14 cellular contexts compared by ENCODE assay signal in the genomic region with DNA sequence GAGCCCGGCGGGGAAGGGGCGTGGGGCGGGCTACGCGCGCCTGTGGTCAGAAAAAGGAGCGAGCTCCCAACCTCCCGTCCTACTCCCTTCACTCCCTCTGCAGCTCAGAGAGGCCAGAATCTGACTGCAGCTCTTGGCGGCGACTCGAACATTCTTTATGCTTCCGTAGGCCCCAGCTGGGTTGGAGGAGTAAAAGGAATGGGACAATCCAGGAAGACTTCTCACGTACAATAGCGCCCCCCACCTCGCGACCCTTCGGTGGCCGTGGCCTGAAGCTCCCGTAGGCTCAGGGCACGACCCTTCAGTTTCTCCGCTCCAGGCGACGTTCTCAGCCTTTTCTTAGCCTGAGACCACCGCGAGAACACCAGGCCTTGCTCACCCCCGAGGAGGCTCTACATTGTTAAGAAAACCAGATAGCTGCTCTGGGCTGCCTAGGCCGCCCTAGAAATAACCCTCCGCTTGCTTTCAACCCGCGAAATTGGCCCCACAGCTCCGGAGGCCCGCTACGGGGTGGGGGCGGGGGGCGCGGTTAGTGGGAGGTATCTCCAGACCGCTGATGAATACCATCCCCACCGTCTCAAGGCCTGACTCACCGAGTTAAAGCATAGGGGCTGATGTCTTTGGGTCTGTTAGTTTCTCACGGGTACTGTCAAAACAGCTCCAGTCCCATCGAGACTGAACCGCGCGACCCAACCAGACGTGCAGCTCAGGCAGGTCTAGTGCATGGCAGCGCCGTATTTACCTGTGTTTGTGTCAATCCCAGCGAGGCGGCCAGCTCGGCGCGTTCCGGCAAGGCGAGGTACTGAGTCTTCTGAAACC. TPM values are rescaled to one million over a fixed set of nuclear protein-coding genes. Genes with fewer than 3 reads are reported as not detected.
DNase-seq lines count a peak whose midpoint lies in the region; TF ChIP-seq lines count a peak whose summit lies in the region.
"Had no signal": no experiment of that assay in that cellular context is flagged by ENCODE, and none has a peak within 500 bp of the region (broad histone marks: within the 10 kb centered on the region; RNA-seq: fewer than 3 reads in every experiment).

No MANE protein-coding gene starts in this region.

- no peaks in the 10 kb centered on the region for H3K36me3 ChIP-seq in NT2/D1 (ENCODE audit: insufficient read depth, insufficient read length, low read length)
- no peaks in the 10 kb centered on the region for H3K36me3 ChIP-seq in hepatocyte (replicated peaks; ENCODE audit: insufficient read depth, low read depth)
- H3K36me3 ChIP-seq: esophagus squamous epithelium had no signal

- H3K27me3 ChIP-seq in NT2/D1 (ENCODE audit: insufficient read depth, insufficient read length) (peaks cover 98% of the 10 kb centered on the region), hepatocyte (peaks cover 98% of the 10 kb centered on the region)

- H3K9me3 Mint-ChIP-seq in activated CD4-positive, alpha-beta memory T cell treated with anti-CD3 and anti-CD28 coated beads, Interleukin-2, amount 10 ng/mL, durations not matched to agents 7 days and 5 days: no peaks in the 10 kb centered on the region
- H3K9me3 Mint-ChIP-seq in activated CD4-positive, alpha-beta memory T cell treated with anti-CD3 and anti-CD28 coated beads for 36 hours: no peaks in the 10 kb centered on the region
- H3K9me3 Mint-ChIP-seq: activated T-helper 2 cell treated with anti-CD3 and anti-CD28 coated beads, Interferon-gamma antibody, Interleukin-2, Interleukin-4, amounts not matched to agents 10 μg/mL and 5 μg/mL and 100 μg/mL, durations not matched to agents 14 hours and 24 hours and 36 hours had no signal

- H3K27ac ChIP-seq in hepatocyte: peak overlapping the region; percentile 95
- H3K27ac ChIP-seq: esophagus squamous epithelium had no signal

- peak overlapping the region; percentile 42 for H3K9ac ChIP-seq in NT2/D1 (ENCODE audit: insufficient read length, low read depth)

- H3K27ac Mint-ChIP-seq in activated CD4-positive, alpha-beta memory T cell treated with anti-CD3 and anti-CD28 coated beads, Interleukin-2, amount 10 ng/mL, durations not matched to agents 7 days and 5 days: no peak overlapping the region
- H3K27ac Mint-ChIP-seq in activated CD4-positive, alpha-beta memory T cell treated with anti-CD3 and anti-CD28 coated beads for 36 hours: no peak overlapping the region
- H3K27ac Mint-ChIP-seq: activated T-helper 2 cell treated with anti-CD3 and anti-CD28 coated beads, Interferon-gamma antibody, Interleukin-2, Interleukin-4, amounts not matched to agents 10 μg/mL and 5 μg/mL and 100 μg/mL, durations not matched to agents 14 hours and 24 hours and 36 hours had no signal

- peaks cover 16% of the 10 kb centered on the region for H3K36me3 Mint-ChIP-seq in activated CD4-positive, alpha-beta memory T cell treated with anti-CD3 and anti-CD28 coated beads, Interleukin-2, amount 10 ng/mL, durations not matched to agents 7 days and 5 days (ENCODE audit: low read depth)
- H3K36me3 Mint-ChIP-seq in activated CD4-positive, alpha-beta memory T cell treated with anti-CD3 and anti-CD28 coated beads for 36 hours: no peaks in the 10 kb centered on the region

- CTCF ChIA-PET in activated CD4-positive, alpha-beta memory T cell treated with anti-CD3 and anti-CD28 coated beads, Interleukin-2, amount 10 ng/mL, durations not matched to agents 7 days and 5 days (lab: Charles Lee): interaction anchor here (1.5 kb wide), 1 partner anchor 21 kb away, joined by 3 read pairs; no protein-coding TSS in a partner anchor
- CTCF ChIA-PET in activated CD4-positive, alpha-beta memory T cell treated with anti-CD3 and anti-CD28 coated beads for 36 hours (lab: Charles Lee): interaction anchor here (1.0 to 1.5 kb wide), 3 partner anchors 15 to 945 kb away, joined by 3 to 4 read pairs (median 3); a partner anchor contains a TSS

- WGBS in hepatocyte (ENCODE audit: low lambda C conversion rate, missing lambda C conversion rate): 6% methylated on average over 55 of the region's 55 CpGs

- H3K4me2 ChIP-seq in hepatocyte: peak overlapping the region; percentile 72

- no peaks in the 10 kb centered on the region for H3K9me2 ChIP-seq in hepatocyte (replicated peaks; ENCODE audit: insufficient read depth)

- H2AFZ ChIP-seq in hepatocyte: no peak overlapping the region

- intact Hi-C loops in activated CD4-positive, alpha-beta memory T cell treated with anti-CD3 and anti-CD28 coated beads for 36 hours (cut with micrococcal nuclease): loop anchor here (10.0 kb wide), 1 partner anchor 527 kb away; no protein-coding TSS in a partner anchor

- peaks cover 49% of the 10 kb centered on the region for H3K79me2 ChIP-seq in hepatocyte

- no peaks in the 10 kb centered on the region for H4K20me1 ChIP-seq in hepatocyte (ENCODE audit: insufficient read depth, poor library complexity, severe bottlenecking)

- H3K27me3 Mint-ChIP-seq in activated CD4-positive, alpha-beta memory T cell treated with anti-CD3 and anti-CD28 coated beads, Interleukin-2, amount 10 ng/mL, durations not matched to agents 7 days and 5 days: peaks cover 91% of the 10 kb centered on the region
- H3K27me3 Mint-ChIP-seq in activated CD4-positive, alpha-beta memory T cell treated with anti-CD3 and anti-CD28 coated beads for 36 hours: peaks cover 87% of the 10 kb centered on the region

- H3K4me1 ChIP-seq in NT2/D1 (ENCODE audit: insufficient read depth, insufficient read length) (peaks cover 7% of the 10 kb centered on the region), hepatocyte (ENCODE audit: insufficient read depth) (peaks cover 18% of the 10 kb centered on the region)

- H3K4me3 ChIP-seq in NT2/D1 (ENCODE audit: insufficient read length, low read depth) (peak overlapping the region; percentile 13), hepatocyte (peak overlapping the region; percentile 24)

- TF ChIP-seq CTCF in hepatocyte (IDR thresholded peaks at IDR 0.05; ENCODE audit: poor library complexity): no peak

- H3K9me3 ChIP-seq in NT2/D1 (ENCODE audit: insufficient read depth, low read length): no peaks in the 10 kb centered on the region
- no peaks in the 10 kb centered on the region for H3K9me3 ChIP-seq in hepatocyte (ENCODE audit: low read depth)
- H3K9me3 ChIP-seq: esophagus squamous epithelium had no signal

- H3K4me3 Mint-ChIP-seq in activated CD4-positive, alpha-beta memory T cell treated with anti-CD3 and anti-CD28 coated beads, Interleukin-2, amount 10 ng/mL, durations not matched to agents 7 days and 5 days: peak overlapping the region; percentile 1
- no peak overlapping the region for H3K4me3 Mint-ChIP-seq in activated CD4-positive, alpha-beta memory T cell treated with anti-CD3 and anti-CD28 coated beads for 36 hours

- POLR2A ChIA-PET in activated CD4-positive, alpha-beta memory T cell treated with anti-CD3 and anti-CD28 coated beads, Interleukin-2, amount 10 ng/mL, durations not matched to agents 7 days and 5 days (lab: Charles Lee): no interaction called here
- POLR2A ChIA-PET in activated CD4-positive, alpha-beta memory T cell treated with anti-CD3 and anti-CD28 coated beads for 36 hours (lab: Charles Lee): no interaction called here

- H3K4me1 Mint-ChIP-seq in activated CD4-positive, alpha-beta memory T cell treated with anti-CD3 and anti-CD28 coated beads, Interleukin-2, amount 10 ng/mL, durations not matched to agents 7 days and 5 days: peaks cover 13% of the 10 kb centered on the region
- H3K4me1 Mint-ChIP-seq in activated CD4-positive, alpha-beta memory T cell treated with anti-CD3 and anti-CD28 coated beads for 36 hours (ENCODE audit: low read depth): peaks cover 51% of the 10 kb centered on the region

- no peak for DNase-seq in activated CD4-positive, alpha-beta memory T cell treated with anti-CD3 and anti-CD28 coated beads, Interleukin-2, amount 10 ng/mL, durations not matched to agents 7 days and 5 days
- no peak for DNase-seq in activated CD4-positive, alpha-beta memory T cell treated with anti-CD3 and anti-CD28 coated beads for 36 hours
- DNase-seq in NT2/D1 (ENCODE audit: low read depth, low spot score): no peak
- no peak for DNase-seq in hepatocyte (ENCODE audit: low spot score)
- DNase-seq in retina: peak; percentile 81
- DNase-seq in occipital lobe (lab: John Stamatoyannopoulos, UW): no peak
- DNase-seq in stimulated activated naive CD4-positive, alpha-beta T cell (lab: John Stamatoyannopoulos, UW): no peak
- DNase-seq in COR-L47 (lab: John Stamatoyannopoulos, UW): no peak
- DNase-seq: esophagus squamous epithelium, HCEC 1CT, NCI-H1105, NCI-H774 had no signal

RNA-seq across cellular contexts. Expression of a gene that starts 3.0 kb away (rescaled TPM):
- not detected for total RNA-seq in activated CD4-positive, alpha-beta memory T cell treated with anti-CD3 and anti-CD28 coated beads, Interleukin-2, amount 10 ng/mL, durations not matched to agents 7 days and 5 days
- total RNA-seq in activated CD4-positive, alpha-beta memory T cell treated with anti-CD3 and anti-CD28 coated beads for 36 hours: not detected
- 4.0 and 5.0 TPM in 2 replicates for total RNA-seq in hepatocyte
- 19.6 and 22.1 TPM in 2 replicates for polyA plus RNA-seq in hepatocyte
- 3.4 TPM for total RNA-seq in occipital lobe
- total RNA-seq: activated T-helper 2 cell treated with anti-CD3 and anti-CD28 coated beads, Interferon-gamma antibody, Interleukin-2, Interleukin-4, amounts not matched to agents 10 μg/mL and 5 μg/mL and 100 μg/mL, durations not matched to agents 14 hours and 24 hours and 36 hours; skeletal muscle tissue had no signal

RNA-seq across cellular contexts. Expression of a gene that starts 16.3 kb away (rescaled TPM):
- total RNA-seq in activated CD4-positive, alpha-beta memory T cell treated with anti-CD3 and anti-CD28 coated beads, Interleukin-2, amount 10 ng/mL, durations not matched to agents 7 days and 5 days: not detected
- total RNA-seq in activated CD4-positive, alpha-beta memory T cell treated with anti-CD3 and anti-CD28 coated beads for 36 hours: not detected
- total RNA-seq in hepatocyte (1.9 and 2.2 TPM in 2 replicates), occipital lobe (0.62 TPM)
- polyA plus RNA-seq in hepatocyte: 2.6 and 3.5 TPM in 2 replicates
- total RNA-seq: activated T-helper 2 cell treated with anti-CD3 and anti-CD28 coated beads, Interferon-gamma antibody, Interleukin-2, Interleukin-4, amounts not matched to agents 10 μg/mL and 5 μg/mL and 100 μg/mL, durations not matched to agents 14 hours and 24 hours and 36 hours; esophagus squamous epithelium; skeletal muscle tissue had no signal
